In genomic region chr6:105825210-105825609, GRCh38 we compare ENCODE assay signal across 17 cellular contexts.
DNase-seq lines count a peak whose midpoint lies in the region; ATAC-seq and TF ChIP-seq lines count a peak whose summit lies in the region.
"Had no signal": no experiment of that assay in that cellular context is flagged by ENCODE, and none has a peak within 500 bp of the region (broad histone marks: within the 10 kb centered on the region; RNA-seq: fewer than 3 reads in every experiment).

No MANE protein-coding gene starts in this region.

- peaks cover 13% of the 10 kb centered on the region for H3K4me1 Mint-ChIP-seq in HFFc6 (ENCODE audit: low read depth)
- H3K4me1 Mint-ChIP-seq in dendritic cell treated with granulocyte-macrophage colony-stimulating factor and Interleukin-4, amounts not matched to agents 40 ng/mL and 50 ng/mL, for 4 days (ENCODE audit: low read depth), result peaks cover 22% of the 10 kb centered on the region
- H3K4me1 Mint-ChIP-seq in natural killer cell treated with Interleukin-12 subunit alpha and Interleukin-12 subunit beta and Interleukin-15 and Interleukin-18, amount 100 ng/mL, for 72 hours (ENCODE audit: low read depth in 2 of 2), result no peaks in the 10 kb centered on the region
- H3K4me1 Mint-ChIP-seq: GM23338 had no signal

- no peak for DNase-seq in HFFc6
- no peak for DNase-seq in activated effector memory CD4-positive, alpha-beta T cell treated with anti-CD3 and anti-CD28 coated beads, Interleukin-2, amount 50 U/mL, for 16 hours
- no peak for DNase-seq in RKO (ENCODE audit: low spot score)
- no peak for DNase-seq in natural killer cell treated with Interleukin-12 subunit alpha and Interleukin-12 subunit beta and Interleukin-15 and Interleukin-18, amount 100 ng/mL, for 72 hours (ENCODE audit: low spot score)
- DNase-seq: AML-193; Caco-2; CD4-positive, alpha-beta T cell; DMS153; DMS79; GDM1; HCEC 1CT had no signal

- no peaks in the 10 kb centered on the region for H3K9me3 ChIP-seq in skeletal muscle satellite cell (replicated peaks; ENCODE audit: low read length)
- H3K9me3 ChIP-seq: A549, Caco-2 had no signal

- H3K27me3 Mint-ChIP-seq in HFFc6 (ENCODE audit: insufficient read depth), result no peaks in the 10 kb centered on the region
- no peaks in the 10 kb centered on the region for H3K27me3 Mint-ChIP-seq in dendritic cell treated with granulocyte-macrophage colony-stimulating factor and Interleukin-4, amounts not matched to agents 40 ng/mL and 50 ng/mL, for 4 days
- H3K27me3 Mint-ChIP-seq in natural killer cell treated with Interleukin-12 subunit alpha and Interleukin-12 subunit beta and Interleukin-15 and Interleukin-18, amount 100 ng/mL, for 72 hours, result peaks cover 0 to 10% of the 10 kb centered on the region in 2 donors
- H3K27me3 Mint-ChIP-seq: CD4-positive, alpha-beta T cell had no signal

- H3K4me3 Mint-ChIP-seq in HFFc6, result no peak overlapping the region
- no peak overlapping the region for H3K4me3 Mint-ChIP-seq in dendritic cell treated with granulocyte-macrophage colony-stimulating factor and Interleukin-4, amounts not matched to agents 40 ng/mL and 50 ng/mL, for 4 days
- no peak overlapping the region for H3K4me3 Mint-ChIP-seq in natural killer cell treated with Interleukin-12 subunit alpha and Interleukin-12 subunit beta and Interleukin-15 and Interleukin-18, amount 100 ng/mL, for 72 hours
- H3K4me3 Mint-ChIP-seq: CD4-positive, alpha-beta T cell; GM23338 had no signal

- H3K4me3 ChIP-seq in skeletal muscle satellite cell (ENCODE audit: low read length), result no peak overlapping the region
- H3K4me3 ChIP-seq: A549, GM23338 had no signal

- no peak for TF ChIP-seq CTCF in HFFc6 (IDR thresholded peaks at IDR 0.05)

- peaks cover 17% of the 10 kb centered on the region; the same call in 1 of the 2 replicates for H3K9me3 Mint-ChIP-seq in HFFc6
- peaks cover 5% of the 10 kb centered on the region for H3K9me3 Mint-ChIP-seq in dendritic cell treated with granulocyte-macrophage colony-stimulating factor and Interleukin-4, amounts not matched to agents 40 ng/mL and 50 ng/mL, for 4 days
- H3K9me3 Mint-ChIP-seq in natural killer cell treated with Interleukin-12 subunit alpha and Interleukin-12 subunit beta and Interleukin-15 and Interleukin-18, amount 100 ng/mL, for 72 hours, result no peaks in the 10 kb centered on the region

- H3K36me3 ChIP-seq in skeletal muscle satellite cell (ENCODE audit: insufficient read depth, low read length), result no peaks in the 10 kb centered on the region

- peaks cover 12% of the 10 kb centered on the region; the same call in 1 of the 2 replicates for H3K36me3 Mint-ChIP-seq in HFFc6 (ENCODE audit: low read depth)
- no peaks in the 10 kb centered on the region for H3K36me3 Mint-ChIP-seq in dendritic cell treated with granulocyte-macrophage colony-stimulating factor and Interleukin-4, amounts not matched to agents 40 ng/mL and 50 ng/mL, for 4 days (ENCODE audit: low read depth)
- no peaks in the 10 kb centered on the region for H3K36me3 Mint-ChIP-seq in natural killer cell treated with Interleukin-12 subunit alpha and Interleukin-12 subunit beta and Interleukin-15 and Interleukin-18, amount 100 ng/mL, for 72 hours

- H3K27me3 ChIP-seq in skeletal muscle satellite cell (ENCODE audit: control insufficient read depth, insufficient read depth, low read length), result no peaks in the 10 kb centered on the region

- H3K4me2 ChIP-seq in skeletal muscle satellite cell (ENCODE audit: low read length), result peak overlapping the region; percentile 16
- H3K4me2 ChIP-seq: A549, GM23338 had no signal

- ATAC-seq in GM19025 (IDR thresholded peaks at IDR 0.05; ENCODE audit: low read depth, unreplicated experiment), result peak; percentile 19
- ATAC-seq in natural killer cell treated with Interleukin-12 subunit alpha and Interleukin-12 subunit beta and Interleukin-15 and Interleukin-18, amount 100 ng/mL, for 72 hours, result no peak
- ATAC-seq: A549, GM23338, HepG2 had no signal

- peak overlapping the region; percentile 30; the same call in 1 of the 2 replicates for H3K27ac Mint-ChIP-seq in HFFc6
- peak overlapping the region; percentile 31 for H3K27ac Mint-ChIP-seq in dendritic cell treated with granulocyte-macrophage colony-stimulating factor and Interleukin-4, amounts not matched to agents 40 ng/mL and 50 ng/mL, for 4 days
- no peak overlapping the region for H3K27ac Mint-ChIP-seq in natural killer cell treated with Interleukin-12 subunit alpha and Interleukin-12 subunit beta and Interleukin-15 and Interleukin-18, amount 100 ng/mL, for 72 hours
- H3K27ac Mint-ChIP-seq: CD4-positive, alpha-beta T cell; GM23338 had no signal

- intact Hi-C loops in dendritic cell treated with granulocyte-macrophage colony-stimulating factor and Interleukin-4, amounts not matched to agents 40 ng/mL and 50 ng/mL, for 4 days (cut with micrococcal nuclease), result no loop called here

- peaks cover 12% of the 10 kb centered on the region for H3K4me1 ChIP-seq in skeletal muscle satellite cell (ENCODE audit: control insufficient read depth, insufficient read depth, low read length)
- H3K4me1 ChIP-seq: A549, Caco-2 had no signal

- H3K9ac ChIP-seq in skeletal muscle satellite cell (ENCODE audit: low read depth, low read length), result no peak overlapping the region

Comparison
In these comparisons a context has a peak if more than half of its experiments do, and no peak if none do; other contexts are left out.
1. H3K27ac Mint-ChIP-seq: peak in HFFc6 (single experiment) and dendritic cell treated with granulocyte-macrophage colony-stimulating factor and Interleukin-4, amounts not matched to agents 40 ng/mL and 50 ng/mL, for 4 days (single experiment); none in natural killer cell treated with Interleukin-12 subunit alpha and Interleukin-12 subunit beta and Interleukin-15 and Interleukin-18, amount 100 ng/mL, for 72 hours (0 of 2).